Comparison of ENCODE assay signal across 18 cellular contexts in the genomic region with DNA sequence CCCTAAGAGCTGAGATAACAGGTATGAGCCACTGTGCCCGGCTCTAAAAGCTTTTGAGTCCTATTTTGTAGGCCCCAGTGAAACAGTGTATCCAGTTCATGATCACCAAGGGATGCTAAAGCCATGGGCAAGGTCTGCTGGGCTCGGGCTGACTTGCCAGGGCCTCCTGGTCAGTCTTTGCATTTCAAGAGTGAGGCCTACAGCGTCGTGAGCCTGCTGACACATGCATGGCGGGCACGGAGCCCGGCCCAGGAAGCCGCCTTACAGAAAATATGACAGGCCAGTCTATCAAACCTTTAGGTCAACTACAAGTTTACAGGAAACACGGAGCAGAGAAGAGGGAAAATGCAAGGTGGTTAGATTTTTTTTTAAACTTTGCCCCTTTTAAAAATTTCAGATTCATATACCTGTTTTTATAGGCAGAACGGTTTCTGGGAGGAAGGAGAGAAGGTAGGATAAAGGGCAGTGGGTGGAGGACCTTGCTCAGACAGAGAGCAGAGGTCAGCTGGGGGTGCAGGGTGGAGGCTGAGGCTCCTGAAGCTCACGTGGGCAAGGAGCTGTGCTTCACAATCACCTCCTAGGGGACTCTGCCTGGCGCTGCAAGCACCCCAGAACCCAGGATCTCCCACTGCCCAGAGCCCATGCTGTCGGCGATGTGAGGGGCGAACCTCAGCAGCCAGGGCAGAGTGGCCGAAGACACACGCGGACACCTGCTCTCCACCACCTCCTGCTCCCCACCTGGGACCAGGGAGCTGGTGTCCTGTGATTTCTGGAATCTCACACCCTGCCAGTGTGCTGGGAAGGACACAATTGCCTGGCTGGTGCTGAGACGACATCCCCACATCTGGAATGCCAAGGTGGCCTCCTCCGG. TPM values are rescaled to one million over a fixed set of nuclear protein-coding genes. Genes with fewer than 3 reads are reported as not detected.
DNase-seq lines count a peak whose midpoint lies in the region; ATAC-seq and TF ChIP-seq lines count a peak whose summit lies in the region.
"Had no signal": no experiment of that assay in that cellular context is flagged by ENCODE, and none has a peak within 500 bp of the region (broad histone marks: within the 10 kb centered on the region; RNA-seq: fewer than 3 reads in every experiment).

No MANE protein-coding gene starts in this region.

- H3K27ac Mint-ChIP-seq in activated CD8-positive, alpha-beta T cell treated with anti-CD3 and anti-CD28 coated beads, Interleukin-2, amount 10 ng/mL, durations not matched to agents 7 days and 5 days = no peak overlapping the region

- no peaks in the 10 kb centered on the region for H3K27me3 Mint-ChIP-seq in activated CD8-positive, alpha-beta T cell treated with anti-CD3 and anti-CD28 coated beads, Interleukin-2, amount 10 ng/mL, durations not matched to agents 7 days and 5 days (ENCODE audit: low read depth)

- in situ Hi-C loops in transverse colon (cut with MboI; ENCODE audit: low pct_ligation_motif_present in 1 of 4, low pct_unique_long_range_greater_than_20kb in 1 of 4, low sequenced_read_pairs in 3 of 4) = loop anchor here in 2 of 4 donors (25.0 kb wide), 4 partner anchors 109 to 734 kb away; a partner anchor contains a TSS

- TF ChIP-seq CTCF in colonic mucosa (IDR thresholded peaks at IDR 0.05) (no peak), mucosa of descending colon (IDR thresholded peaks at IDR 0.05) (no peak), transverse colon (IDR thresholded peaks at IDR 0.05) (no peak)

- H3K9ac ChIP-seq in colonic mucosa (ENCODE audit: low read depth in 2 of 2, low read length in 2 of 2) = no peak overlapping the region
- H3K9ac ChIP-seq: SK-N-SH had no signal

- 35 to 83% methylated on average over 3 to 20 of the region's 20 CpGs for WGBS in transverse colon (ENCODE audit: low coverage in 1 of 2), 2 donors

- H3K36me3 Mint-ChIP-seq in activated CD8-positive, alpha-beta T cell treated with anti-CD3 and anti-CD28 coated beads, Interleukin-2, amount 10 ng/mL, durations not matched to agents 7 days and 5 days (ENCODE audit: low read depth) = peaks cover 8% of the 10 kb centered on the region

- POLR2A ChIA-PET in activated CD8-positive, alpha-beta T cell treated with anti-CD3 and anti-CD28 coated beads, Interleukin-2, amount 10 ng/mL, durations not matched to agents 7 days and 5 days (lab: Charles Lee) = no interaction called here

- peaks cover 6% of the 10 kb centered on the region for H3K9me3 Mint-ChIP-seq in activated CD8-positive, alpha-beta T cell treated with anti-CD3 and anti-CD28 coated beads, Interleukin-2, amount 10 ng/mL, durations not matched to agents 7 days and 5 days (ENCODE audit: insufficient read depth)

- H3K27ac ChIP-seq in colonic mucosa = peak overlapping the region; percentile 62
- peak overlapping the region in 3 of 4 donors; percentile 52 to 72 (median 53) for H3K27ac ChIP-seq in transverse colon
- H3K27ac ChIP-seq: C4-2B had no signal

- H3K4me1 ChIP-seq in colonic mucosa = no peaks in the 10 kb centered on the region
- H3K4me1 ChIP-seq in mucosa of descending colon (ENCODE audit: low read depth) = peaks cover 4% of the 10 kb centered on the region
- peaks cover 0 to 9% (median 4%) of the 10 kb centered on the region in 4 donors for H3K4me1 ChIP-seq in transverse colon

- no peak for TF ChIP-seq EP300 in transverse colon (IDR thresholded peaks at IDR 0.05; ENCODE audit: low read depth)

- CTCF ChIA-PET in activated CD8-positive, alpha-beta T cell treated with anti-CD3 and anti-CD28 coated beads, Interleukin-2, amount 10 ng/mL, durations not matched to agents 7 days and 5 days (lab: Charles Lee) = interaction anchor here (0.8 to 1.1 kb wide), 2 partner anchors 21 to 233 kb away, joined by 3 read pairs; a partner anchor contains a TSS

- TF ChIP-seq POLR2A in transverse colon (IDR thresholded peaks at IDR 0.05) = no peak

- H3K4me1 Mint-ChIP-seq in activated CD8-positive, alpha-beta T cell treated with anti-CD3 and anti-CD28 coated beads, Interleukin-2, amount 10 ng/mL, durations not matched to agents 7 days and 5 days (ENCODE audit: low read depth) = peaks cover 3% of the 10 kb centered on the region

- no peak overlapping the region for H3K4me3 ChIP-seq in H7 (ENCODE audit: insufficient read depth, low read depth, low read length)
- H3K4me3 ChIP-seq in colonic mucosa = no peak overlapping the region
- H3K4me3 ChIP-seq in mucosa of descending colon = no peak overlapping the region
- no peak overlapping the region for H3K4me3 ChIP-seq in transverse colon

- ATAC-seq in mucosa of descending colon = peak; percentile 83
- no peak for ATAC-seq in activated CD8-positive, alpha-beta T cell treated with anti-CD3 and anti-CD28 coated beads, Interleukin-2, amount 10 ng/mL, durations not matched to agents 7 days and 5 days

- H3K36me3 ChIP-seq in H7 (replicated peaks; ENCODE audit: control insufficient read depth, insufficient read depth, low read length) = no peaks in the 10 kb centered on the region
- H3K36me3 ChIP-seq in colonic mucosa = no peaks in the 10 kb centered on the region
- no peaks in the 10 kb centered on the region for H3K36me3 ChIP-seq in mucosa of descending colon (ENCODE audit: low read depth)
- no peaks in the 10 kb centered on the region for H3K36me3 ChIP-seq in transverse colon

- H3K27me3 ChIP-seq in H7 (ENCODE audit: control insufficient read depth, insufficient read depth, low read length) (no peaks in the 10 kb centered on the region), colonic mucosa (no peaks in the 10 kb centered on the region), transverse colon (no peaks in the 10 kb centered on the region)

- DNase-seq in H7 = peak; percentile 53
- DNase-seq in colonic mucosa = peak; percentile 75
- peak; percentile 57 to 69 (median 67) for DNase-seq in mucosa of descending colon
- no peak for DNase-seq in transverse colon
- no peak for DNase-seq in NCI-H146 (lab: John Stamatoyannopoulos, UW)
- DNase-seq in activated CD8-positive, alpha-beta T cell treated with anti-CD3 and anti-CD28 coated beads, Interleukin-2, amount 10 ng/mL, durations not matched to agents 7 days and 5 days = no peak
- no peak for DNase-seq in stimulated activated CD4-positive, alpha-beta T cell treated with anti-CD3 and anti-CD28 coated beads, Interleukin-4, amount 100 ng/mL, for 4 hours
- DNase-seq: DND-41; GF-D8; NCI-H1092 treated with DMSO at 0.1 percent for 48 hours; NCI-H1694 treated with DMSO at 0.1 percent for 48 hours; NCI-H2107; NCI-H510A; NCI-H748 treated with DMSO at 0.1 percent for 48 hours; NK-92 treated with Interleukin-12 subunit alpha and Interleukin-12 subunit beta, amount 100 ng/mL, for 24 hours; SHP77; SK-N-SH had no signal

- H3K9me3 ChIP-seq in colonic mucosa (no peaks in the 10 kb centered on the region), mucosa of descending colon (no peaks in the 10 kb centered on the region), transverse colon (no peaks in the 10 kb centered on the region)
- H3K9me3 ChIP-seq: SK-N-SH had no signal

- intact Hi-C loops in colonic mucosa (cut with DNase I) (no loop called here), mucosa of descending colon (cut with DNase I, micrococcal nuclease) (no loop called here), transverse colon (cut with DNase I; ENCODE audit: low total_unique reads) (no loop called here)

- no peak overlapping the region for H3K4me3 Mint-ChIP-seq in activated CD8-positive, alpha-beta T cell treated with anti-CD3 and anti-CD28 coated beads, Interleukin-2, amount 10 ng/mL, durations not matched to agents 7 days and 5 days

RNA-seq across cellular contexts. Expression of a gene that starts 21.3 kb away (rescaled TPM):
- total RNA-seq in H7 (2014; rRNA removed; shearing (Covaris generic)) = 4.4 and 5.1 TPM in 2 replicates
- 1 to 10 TPM; 5.0 to 9.7 TPM for total RNA-seq in colonic mucosa
- 1 to 10 TPM; 2.5 to 4.2 (median 3.0) TPM for total RNA-seq in mucosa of descending colon
- 1 to 10 TPM in 2 of 4 donors, not detected in 2; 1.1 to 2.3 TPM for total RNA-seq in transverse colon
- total RNA-seq in activated CD8-positive, alpha-beta T cell treated with anti-CD3 and anti-CD28 coated beads, Interleukin-2, amount 10 ng/mL, durations not matched to agents 7 days and 5 days = 1 to 10 TPM; 7.2 to 9.4 TPM

Comparison
In these comparisons a context has a peak if more than half of its experiments do, and no peak if none do; other contexts are left out.
1. DNase-seq: peak in H7 (single experiment), colonic mucosa (single experiment) and mucosa of descending colon (3 of 3); none in transverse colon (single experiment), NCI-H146 (single experiment), activated CD8-positive, alpha-beta T cell treated with anti-CD3 and anti-CD28 coated beads, Interleukin-2, amount 10 ng/mL, durations not matched to agents 7 days and 5 days (single experiment) and stimulated activated CD4-positive, alpha-beta T cell treated with anti-CD3 and anti-CD28 coated beads, Interleukin-4, amount 100 ng/mL, for 4 hours (0 of 2).